19 cellular contexts compared by ENCODE assay signal in the genomic region with DNA sequence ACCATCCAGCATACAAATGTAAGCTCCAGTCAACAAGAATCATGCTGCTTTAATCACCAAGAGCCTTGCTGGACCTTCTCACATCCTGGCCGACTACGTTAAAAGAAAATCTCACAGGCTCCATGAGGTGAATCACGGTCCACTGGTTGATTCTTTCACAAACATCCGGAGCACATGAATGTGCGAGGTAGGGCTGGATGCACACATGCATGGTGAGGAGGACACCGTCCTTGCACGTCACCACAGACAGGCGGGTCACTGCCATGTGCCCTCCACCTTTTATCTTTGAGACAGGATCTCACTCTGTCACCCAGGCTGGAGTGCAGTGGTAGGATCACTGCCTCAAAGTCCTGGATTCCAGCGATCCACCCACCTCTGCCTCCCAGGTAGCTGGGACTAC.
DNase-seq lines count a peak whose midpoint lies in the region; ATAC-seq, FAIRE-seq and TF ChIP-seq lines count a peak whose summit lies in the region.
"Had no signal": no experiment of that assay in that cellular context is flagged by ENCODE, and none has a peak within 500 bp of the region (broad histone marks: within the 10 kb centered on the region; RNA-seq: fewer than 3 reads in every experiment).

No MANE protein-coding gene starts in this region.

- H3K4me3 ChIP-seq in GM23338, result no peak overlapping the region
- no peak overlapping the region for H3K4me3 ChIP-seq in GM12878
- H3K4me3 ChIP-seq: BLaER1 treated with 17β-estradiol and CSF1 and Interleukin-3, amounts not matched to agents 10 nM and 100 nM; GM23248 had no signal

- RAD21 ChIA-PET in GM12878 (lab: Charles Lee; ENCODE audit: unreplicated experiment), result no interaction called here

- in situ Hi-C loops in GM12878 (cut with MboI), result no loop called here

- FAIRE-seq in GM12878 (lab: Jason Lieb, UNC), result no peak
- peak; percentile 46 for FAIRE-seq in urothelium cell line (lab: Jason Lieb, UNC)
- FAIRE-seq: GM12891, GM19239 had no signal

- H3K4me3 Mint-ChIP-seq in GM23338, result no peak overlapping the region
- H3K4me3 Mint-ChIP-seq: B cell; CD8-positive, alpha-beta T cell; IgD-negative memory B cell had no signal

- TF ChIP-seq RAD21 in GM12878 (IDR thresholded peaks at IDR 0.05; ENCODE audit: insufficient read depth, low read depth, low read length), result no peak

- H3F3A ChIP-seq in GM23338 (replicated peaks; ENCODE audit: low read depth), result no peaks in the 10 kb centered on the region; the same call in 1 of the 2 replicates

- no TSS peak for BruUV-seq in GM12878 (replicated peaks; lab: Mats Ljungman, UMichigan)

- no peak overlapping the region for H3K9ac ChIP-seq in GM12878 (ENCODE audit: control insufficient read depth, insufficient read depth, low read length)
- H3K9ac ChIP-seq: BLaER1 treated with 17β-estradiol and CSF1 and Interleukin-3, amounts not matched to agents 10 nM and 100 nM; GM23248 had no signal

- H3K36me3 ChIP-seq in GM23338 (ENCODE audit: insufficient read depth), result no peaks in the 10 kb centered on the region
- H3K36me3 ChIP-seq in GM12878 (ENCODE audit: control insufficient read depth in 2 of 2, insufficient read depth in 2 of 2, low read length in 1 of 2), result no peaks in the 10 kb centered on the region

- H3K79me2 ChIP-seq in GM23338 (replicated peaks; ENCODE audit: insufficient read depth), result peaks cover 27% of the 10 kb centered on the region; the same call in 1 of the 2 replicates
- H3K79me2 ChIP-seq in GM12878 (ENCODE audit: control insufficient read depth, insufficient read depth, low read length), result no peaks in the 10 kb centered on the region

- 67% methylated on average over 9 of the region's 9 CpGs for WGBS in GM12878 (ENCODE audit: insufficient coverage, insufficient replicate concordance, low lambda C conversion rate, missing lambda C conversion rate)

- H3K4me1 Mint-ChIP-seq in GM23338, result peaks cover 28% of the 10 kb centered on the region
- H3K4me1 Mint-ChIP-seq: B cell, IgD-negative memory B cell had no signal

- no peak for TF ChIP-seq CTCF in GM23338 (conservative IDR thresholded peaks at IDR 0.05; ENCODE audit: low read depth in 2 of 2)
- no peak for TF ChIP-seq CTCF in GM12878 (IDR thresholded peaks at IDR 0.05 in 2 of 3, conservative IDR thresholded peaks at IDR 0.05 in 1 of 3; ENCODE audit: control insufficient read depth in 2 of 3, extremely low read depth in 1 of 3, insufficient read depth in 1 of 3, low read depth in 3 of 3, low read length in 3 of 3)

- SMC1A ChIA-PET in GM12878 (lab: Charles Lee; ENCODE audit: uncharacterized antibody, unreplicated experiment), result interaction anchor here (1.5 kb wide), 1 partner anchor 11 kb away, joined by 4 read pairs; no protein-coding TSS in a partner anchor

- H3K27ac ChIP-seq in GM23338 (ENCODE audit: low read depth), result no peak overlapping the region
- H3K27ac ChIP-seq in GM12878 (ENCODE audit: control insufficient read depth, insufficient read depth), result no peak overlapping the region
- H3K27ac ChIP-seq: BLaER1 treated with 17β-estradiol and CSF1 and Interleukin-3, amounts not matched to agents 10 nM and 100 nM; GM23248 had no signal

- H3K4me2 ChIP-seq in GM23338, result no peak overlapping the region
- no peak overlapping the region for H3K4me2 ChIP-seq in GM12878 (ENCODE audit: control insufficient read depth, insufficient read depth)
- H3K4me2 ChIP-seq: BLaER1 treated with 17β-estradiol and CSF1 and Interleukin-3, amounts not matched to agents 10 nM and 100 nM had no signal

- H3K36me3 Mint-ChIP-seq in GM23338 (ENCODE audit: low read depth), result no peaks in the 10 kb centered on the region
- H3K36me3 Mint-ChIP-seq: CD8-positive, alpha-beta T cell; IgD-negative memory B cell had no signal

- H3K4me1 ChIP-seq in GM23338 (ENCODE audit: insufficient read depth) (peaks cover 17% of the 10 kb centered on the region), GM12878 (ENCODE audit: control insufficient read depth, insufficient read depth, low read length) (no peaks in the 10 kb centered on the region)
- H3K4me1 ChIP-seq: BLaER1 treated with 17β-estradiol and CSF1 and Interleukin-3, amounts not matched to agents 10 nM and 100 nM had no signal

- TF ChIP-seq EP300 in GM12878 (IDR thresholded peaks at IDR 0.05; ENCODE audit: borderline replicate concordance in 1 of 2, control insufficient read depth in 1 of 2, low read depth in 2 of 2, low read length in 2 of 2), result no peak

- ATAC-seq in GM23338 (no peak), GM12878 (peak; percentile 67), GM21381 (IDR thresholded peaks at IDR 0.05; ENCODE audit: unreplicated experiment) (no peak)
- ATAC-seq: CD8-positive, alpha-beta T cell had no signal

- no peaks in the 10 kb centered on the region for H3K9me3 Mint-ChIP-seq in GM23338
- H3K9me3 Mint-ChIP-seq: CD8-positive, alpha-beta T cell had no signal

- no peak for DNase-seq in GM23338 (ENCODE audit: low spot score)
- peak; percentile 13 for DNase-seq in HT1080 (ENCODE audit: low read depth)
- DNase-seq in GM12878 (ENCODE audit: low read depth, low spot score), result no peak
- DNase-seq in urothelium cell line (ENCODE audit: low spot score), result no peak
- DNase-seq in NCI-H2081 treated with DMSO at 0.1 percent for 48 hours (lab: John Stamatoyannopoulos, UW), result no peak
- DNase-seq in Kasumi-1 (lab: John Stamatoyannopoulos, UW), result no peak
- DNase-seq: 8988T; Calu3; CD8-positive, alpha-beta T cell; DMS79 treated with DMSO at 0.1 percent for 48 hours; GM23248; H7; KBM-7 had no signal

- POLR2A ChIA-PET in GM12878 (lab: Charles Lee), result no interaction called here

- no peaks in the 10 kb centered on the region for H4K20me1 ChIP-seq in GM23338 (replicated peaks; ENCODE audit: insufficient read depth)
- H4K20me1 ChIP-seq in GM12878 (ENCODE audit: control insufficient read depth, insufficient read depth), result no peaks in the 10 kb centered on the region

- TF ChIP-seq POLR2A in GM12878 (IDR thresholded peaks at IDR 0.05; ENCODE audit: low read depth, low read length), result no peak

- H3K27me3 ChIP-seq in GM23338 (ENCODE audit: insufficient read depth) (no peaks in the 10 kb centered on the region), GM12878 (replicated peaks in 1 of 2; ENCODE audit: control insufficient read depth in 2 of 2, insufficient read depth in 2 of 2, low read length in 1 of 2) (0 out of 4 replicates have a peak, but pooled peaks cover 0 to 3% of the 10 kb centered on the region in 2 experiments)
- H3K27me3 ChIP-seq: BLaER1 treated with 17β-estradiol and CSF1 and Interleukin-3, amounts not matched to agents 10 nM and 100 nM had no signal

- H2AFZ ChIP-seq in GM23338 (no peak overlapping the region), GM12878 (ENCODE audit: control insufficient read depth, low read depth, low read length) (no peak overlapping the region)
- H2AFZ ChIP-seq: GM23248 had no signal

- CTCF ChIA-PET in GM12878 (lab: Yijun Ruan, JAX), result no interaction called here

- H3K27ac Mint-ChIP-seq in GM23338, result 0 out of 2 replicates have a peak overlapping the region, but pooled peaks have one; percentile 45
- H3K27ac Mint-ChIP-seq: B cell; CD8-positive, alpha-beta T cell had no signal

- H3K9me3 ChIP-seq in GM12878 (replicated peaks; ENCODE audit: control insufficient read depth, insufficient read depth, low read length), result no peaks in the 10 kb centered on the region

- intact Hi-C loops in GM12878 (cut with micrococcal nuclease; ENCODE audit: unreplicated experiment), result no loop called here

- H3K27me3 Mint-ChIP-seq in GM23338 (ENCODE audit: insufficient read depth, low read depth, poor library complexity), result peaks cover 2% of the 10 kb centered on the region
- H3K27me3 Mint-ChIP-seq: B cell, IgD-negative memory B cell had no signal

- H3K9me2 ChIP-seq in GM23338 (ENCODE audit: insufficient read depth), result no peaks in the 10 kb centered on the region

TF ChIP-seq in GM23338, 12 proteins besides CTCF, POLR2A, EP300 and RAD21 (continues in another document):
- TF ChIP-seq ZNF114 (CRISPR knock-in tag; IDR thresholded peaks at IDR 0.05) (no peak), JUNB (IDR thresholded peaks at IDR 0.05; ENCODE audit: unreplicated experiment) (no peak), EZH2 (IDR thresholded peaks at IDR 0.05; ENCODE audit: low read depth, unreplicated experiment) (no peak)

TF ChIP-seq in GM12878, 131 proteins besides CTCF, POLR2A, EP300 and RAD21 (continues in another document):
- TF ChIP-seq, protein P1, sequence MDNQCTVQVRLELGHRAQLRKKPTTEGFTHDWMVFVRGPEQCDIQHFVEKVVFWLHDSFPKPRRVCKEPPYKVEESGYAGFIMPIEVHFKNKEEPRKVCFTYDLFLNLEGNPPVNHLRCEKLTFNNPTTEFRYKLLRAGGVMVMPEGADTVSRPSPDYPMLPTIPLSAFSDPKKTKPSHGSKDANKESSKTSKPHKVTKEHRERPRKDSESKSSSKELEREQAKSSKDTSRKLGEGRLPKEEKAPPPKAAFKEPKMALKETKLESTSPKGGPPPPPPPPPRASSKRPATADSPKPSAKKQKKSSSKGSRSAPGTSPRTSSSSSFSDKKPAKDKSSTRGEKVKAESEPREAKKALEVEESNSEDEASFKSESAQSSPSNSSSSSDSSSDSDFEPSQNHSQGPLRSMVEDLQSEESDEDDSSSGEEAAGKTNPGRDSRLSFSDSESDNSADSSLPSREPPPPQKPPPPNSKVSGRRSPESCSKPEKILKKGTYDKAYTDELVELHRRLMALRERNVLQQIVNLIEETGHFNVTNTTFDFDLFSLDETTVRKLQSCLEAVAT (IDR thresholded peaks at IDR 0.05), result no peak
- TF ChIP-seq, protein P2, sequence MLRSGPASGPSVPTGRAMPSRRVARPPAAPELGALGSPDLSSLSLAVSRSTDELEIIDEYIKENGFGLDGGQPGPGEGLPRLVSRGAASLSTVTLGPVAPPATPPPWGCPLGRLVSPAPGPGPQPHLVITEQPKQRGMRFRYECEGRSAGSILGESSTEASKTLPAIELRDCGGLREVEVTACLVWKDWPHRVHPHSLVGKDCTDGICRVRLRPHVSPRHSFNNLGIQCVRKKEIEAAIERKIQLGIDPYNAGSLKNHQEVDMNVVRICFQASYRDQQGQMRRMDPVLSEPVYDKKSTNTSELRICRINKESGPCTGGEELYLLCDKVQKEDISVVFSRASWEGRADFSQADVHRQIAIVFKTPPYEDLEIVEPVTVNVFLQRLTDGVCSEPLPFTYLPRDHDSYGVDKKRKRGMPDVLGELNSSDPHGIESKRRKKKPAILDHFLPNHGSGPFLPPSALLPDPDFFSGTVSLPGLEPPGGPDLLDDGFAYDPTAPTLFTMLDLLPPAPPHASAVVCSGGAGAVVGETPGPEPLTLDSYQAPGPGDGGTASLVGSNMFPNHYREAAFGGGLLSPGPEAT (IDR thresholded peaks at IDR 0.05; ENCODE audit: low read depth), result no peak
- TF ChIP-seq TBL1XR1 (IDR thresholded peaks at IDR 0.05; ENCODE audit: low read depth, low read length) (no peak), RB1 (IDR thresholded peaks at IDR 0.05; ENCODE audit: borderline replicate concordance) (no peak)
- TF ChIP-seq, protein P3, sequence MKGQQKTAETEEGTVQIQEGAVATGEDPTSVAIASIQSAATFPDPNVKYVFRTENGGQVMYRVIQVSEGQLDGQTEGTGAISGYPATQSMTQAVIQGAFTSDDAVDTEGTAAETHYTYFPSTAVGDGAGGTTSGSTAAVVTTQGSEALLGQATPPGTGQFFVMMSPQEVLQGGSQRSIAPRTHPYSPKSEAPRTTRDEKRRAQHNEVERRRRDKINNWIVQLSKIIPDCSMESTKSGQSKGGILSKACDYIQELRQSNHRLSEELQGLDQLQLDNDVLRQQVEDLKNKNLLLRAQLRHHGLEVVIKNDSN (IDR thresholded peaks at IDR 0.05; ENCODE audit: borderline replicate concordance, extremely low read length, insufficient read depth, low read depth, low read length), result no peak
